Comparison of ENCODE assay signal across 14 cellular contexts in genomic region chr19:27774337-27774736, GRCh38.
A peak's percentile ranks its signal among the peaks of the same experiment; 100 is the strongest.
DNase-seq lines count a peak whose midpoint lies in the region; ATAC-seq and TF ChIP-seq lines count a peak whose summit lies in the region.
"Had no signal": no experiment of that assay in that cellular context is flagged by ENCODE, and none has a peak within 500 bp of the region (broad histone marks: within the 10 kb centered on the region; RNA-seq: fewer than 3 reads in every experiment).

No MANE protein-coding gene starts in this region.

- peaks cover 16% of the 10 kb centered on the region for H3K36me3 ChIP-seq in brain microvascular endothelial cell (replicated peaks)

- CTCF ChIA-PET in activated CD4-positive, alpha-beta T cell treated with anti-CD3 and anti-CD28 coated beads for 36 hours (lab: Charles Lee): no interaction called here

- DNase-seq in activated CD4-positive, alpha-beta T cell treated with anti-CD3 and anti-CD28 coated beads for 36 hours: peak; percentile 34
- DNase-seq in activated CD4-positive, alpha-beta T cell treated with anti-CD3 and anti-CD28 coated beads for 4 hours: no peak
- peak; percentile 18 to 56 for DNase-seq in HL-60 (ENCODE audit: low read depth in 1 of 2, low spot score in 1 of 2)
- no peak for DNase-seq in brain microvascular endothelial cell
- no peak for DNase-seq in neural crest cell (ENCODE audit: low read depth, low spot score)
- DNase-seq: anterior cingulate cortex, NCI-H2227 treated with DMSO at 0.1 percent for 48 hours, posterior cingulate gyrus had no signal

- H3K4me3 Mint-ChIP-seq in activated CD4-positive, alpha-beta T cell treated with anti-CD3 and anti-CD28 coated beads for 36 hours: no peak overlapping the region
- no peak overlapping the region for H3K4me3 Mint-ChIP-seq in neural crest cell

- intact Hi-C loops in activated CD4-positive, alpha-beta T cell treated with anti-CD3 and anti-CD28 coated beads for 36 hours (cut with DNase I, micrococcal nuclease): no loop called here

- H3K27ac ChIP-seq in HL-60 (replicated peaks) (no peak overlapping the region), brain microvascular endothelial cell (no peak overlapping the region)
- H3K27ac ChIP-seq: SJSA1, thoracic aorta had no signal

- no peak overlapping the region for H3K27ac Mint-ChIP-seq in activated CD4-positive, alpha-beta T cell treated with anti-CD3 and anti-CD28 coated beads for 36 hours
- H3K27ac Mint-ChIP-seq in neural crest cell (ENCODE audit: unreplicated experiment): no peak overlapping the region

- POLR2A ChIA-PET in activated CD4-positive, alpha-beta T cell treated with anti-CD3 and anti-CD28 coated beads for 36 hours (lab: Charles Lee): no interaction called here

- H3K9me3 Mint-ChIP-seq in activated CD4-positive, alpha-beta T cell treated with anti-CD3 and anti-CD28 coated beads for 36 hours (ENCODE audit: low read depth): peaks cover 77% of the 10 kb centered on the region
- H3K9me3 Mint-ChIP-seq in neural crest cell: peaks cover 48% of the 10 kb centered on the region

- no peaks in the 10 kb centered on the region for H3K4me1 Mint-ChIP-seq in activated CD4-positive, alpha-beta T cell treated with anti-CD3 and anti-CD28 coated beads for 36 hours
- H3K4me1 Mint-ChIP-seq in neural crest cell: no peaks in the 10 kb centered on the region

- H3K27me3 ChIP-seq in HL-60 (ENCODE audit: insufficient read depth, poor library complexity, severe bottlenecking) (no peaks in the 10 kb centered on the region), brain microvascular endothelial cell (replicated peaks) (no peaks in the 10 kb centered on the region)
- H3K27me3 ChIP-seq: SJSA1 had no signal

- ATAC-seq in activated CD4-positive, alpha-beta T cell treated with anti-CD3 and anti-CD28 coated beads for 36 hours: no peak
- ATAC-seq in HG02759 (IDR thresholded peaks at IDR 0.05; ENCODE audit: unreplicated experiment): no peak
- ATAC-seq in GM18502 (IDR thresholded peaks at IDR 0.05; ENCODE audit: poor library complexity, unreplicated experiment): no peak
- ATAC-seq in GM21717 (IDR thresholded peaks at IDR 0.05; ENCODE audit: unreplicated experiment): no peak

- in situ Hi-C loops in brain microvascular endothelial cell (cut with HindIII; ENCODE audit: low pct_ligation_motif_present, low sequenced_read_pairs): no loop called here

- H3K27me3 Mint-ChIP-seq in activated CD4-positive, alpha-beta T cell treated with anti-CD3 and anti-CD28 coated beads for 36 hours: no peaks in the 10 kb centered on the region
- H3K27me3 Mint-ChIP-seq in neural crest cell (ENCODE audit: low read depth): no peaks in the 10 kb centered on the region
- H3K27me3 Mint-ChIP-seq: IgD-negative memory B cell had no signal

- no peak overlapping the region for H3K4me3 ChIP-seq in HL-60 (replicated peaks; ENCODE audit: insufficient read depth, low read length)
- H3K4me3 ChIP-seq in brain microvascular endothelial cell (ENCODE audit: low read depth, low read length): no peak overlapping the region
- H3K4me3 ChIP-seq: SJSA1, thoracic aorta had no signal

- TF ChIP-seq CTCF in HL-60 (IDR thresholded peaks at IDR 0.05; ENCODE audit: insufficient read depth, low read length): no peak
- TF ChIP-seq CTCF in brain microvascular endothelial cell (IDR thresholded peaks at IDR 0.05; ENCODE audit: low read depth, low read length, missing control alignments): peak; percentile 69
- peak; percentile 38 for TF ChIP-seq CTCF in neural crest cell (conservative IDR thresholded peaks at IDR 0.05)

- H3K36me3 Mint-ChIP-seq in activated CD4-positive, alpha-beta T cell treated with anti-CD3 and anti-CD28 coated beads for 36 hours (ENCODE audit: low read depth): peaks cover 56% of the 10 kb centered on the region
- H3K36me3 Mint-ChIP-seq in neural crest cell (ENCODE audit: low read depth): peaks cover 87% of the 10 kb centered on the region

Comparison
In these comparisons a context has a peak if more than half of its experiments do, and no peak if none do; other contexts are left out.
1. DNase-seq: peak in activated CD4-positive, alpha-beta T cell treated with anti-CD3 and anti-CD28 coated beads for 36 hours (single experiment) and HL-60 (2 of 2); none in activated CD4-positive, alpha-beta T cell treated with anti-CD3 and anti-CD28 coated beads for 4 hours (0 of 2), brain microvascular endothelial cell (single experiment) and neural crest cell (single experiment).